9 cellular contexts compared by ENCODE assay signal in genomic region chr12:121916719-121917118, GRCh38. TPM values are rescaled to one million over a fixed set of nuclear protein-coding genes. Genes with fewer than 3 reads are reported as not detected.
A peak's percentile ranks its signal among the peaks of the same experiment; 100 is the strongest.
DNase-seq lines count a peak whose midpoint lies in the region; ATAC-seq, FAIRE-seq and TF ChIP-seq lines count a peak whose summit lies in the region.
"Had no signal": no experiment of that assay in that cellular context is flagged by ENCODE, and none has a peak within 500 bp of the region (broad histone marks: within the 10 kb centered on the region; RNA-seq: fewer than 3 reads in every experiment).

No MANE protein-coding gene starts in this region.

- TF ChIP-seq EP300 in K562 (IDR thresholded peaks at IDR 0.05; ENCODE audit: low read length) = no peak

- intact Hi-C loops in K562 (cut with micrococcal nuclease) = no loop called here

- H3K27me3 ChIP-seq in Karpas-422 (ENCODE audit: low read length) (no peaks in the 10 kb centered on the region), K562 (ENCODE audit: control insufficient read depth in 2 of 2, insufficient read depth in 2 of 2, low read length in 2 of 2) (no peaks in the 10 kb centered on the region)

- TF ChIP-seq RAD21 in K562 (CRISPR knock-in tag; conservative IDR thresholded peaks at IDR 0.05 in 1 of 2, IDR thresholded peaks at IDR 0.05 in 1 of 2) = peak in 1 of 2 experiments; percentile 26; a peak in 1 of 4 replicates

- no peak for FAIRE-seq in K562 (lab: Jason Lieb, UNC)
- FAIRE-seq in GM19239 (lab: Jason Lieb, UNC) = no peak

- no peak for TF ChIP-seq POLR2A in K562 (conservative IDR thresholded peaks at IDR 0.05)

- H3K79me2 ChIP-seq in Karpas-422 (ENCODE audit: low read length) = peaks cover 13% of the 10 kb centered on the region
- H3K79me2 ChIP-seq in K562 (ENCODE audit: control insufficient read depth, insufficient read depth, low read length) = no peaks in the 10 kb centered on the region

- H3K9me3 ChIP-seq in Karpas-422 (ENCODE audit: low read length) = no peaks in the 10 kb centered on the region
- no peaks in the 10 kb centered on the region for H3K9me3 ChIP-seq in K562 (replicated peaks; ENCODE audit: control insufficient read depth, insufficient read depth, low read depth, low read length)

- peaks cover 34% of the 10 kb centered on the region for H3K36me3 Mint-ChIP-seq in nephron (ENCODE audit: low read depth)
- peaks cover 29% of the 10 kb centered on the region for H3K36me3 Mint-ChIP-seq in activated CD4-positive, alpha-beta T cell treated with anti-CD3 and anti-CD28 coated beads, Interleukin-2, amount 10 ng/mL, durations not matched to agents 7 days and 5 days (ENCODE audit: low read depth)

- DNase-seq in ELR (ENCODE audit: low read depth) = peak; percentile 32
- peak; percentile 88 for DNase-seq in Karpas-422
- DNase-seq in K562 (ENCODE audit: extremely low read depth in 1 of 4, low spot score in 3 of 4) = no peak
- DNase-seq in activated CD8-positive, alpha-beta memory T cell treated with anti-CD3 and anti-CD28 coated beads, Interleukin-2, amount 50 U/mL, for 4 hours = no peak
- DNase-seq in inferior parietal cortex (ENCODE audit: extremely low spot score) = no peak
- no peak for DNase-seq in GM19239 (ENCODE audit: insufficient read length, low spot score)
- DNase-seq in activated CD4-positive, alpha-beta T cell treated with anti-CD3 and anti-CD28 coated beads, Interleukin-2, amount 10 ng/mL, durations not matched to agents 7 days and 5 days = no peak

- POLR2A ChIA-PET in K562 (lab: Yijun Ruan, JAX) = interaction anchor here (0.5 to 1.5 kb wide), 10 partner anchors 8 to 149 kb away, joined by 3 to 6 read pairs (median 3); no protein-coding TSS in a partner anchor
- POLR2A ChIA-PET in activated CD4-positive, alpha-beta T cell treated with anti-CD3 and anti-CD28 coated beads, Interleukin-2, amount 10 ng/mL, durations not matched to agents 7 days and 5 days (lab: Charles Lee) = no interaction called here

- H3K27ac ChIP-seq in Karpas-422 (ENCODE audit: low read length) = peak overlapping the region; percentile 97
- H3K27ac ChIP-seq in K562 (ENCODE audit: extremely low read depth, low read depth, low read length) = 0 out of 3 replicates have a peak overlapping the region, but pooled peaks have one; percentile 5

- WGBS in K562 (ENCODE audit: insufficient coverage, low coverage, missing lambda C conversion rate) = 78% methylated on average over 7 of the region's 7 CpGs

- H3K4me3 ChIP-seq in Karpas-422 (ENCODE audit: low read length) = peak overlapping the region; percentile 69
- no peak overlapping the region for H3K4me3 ChIP-seq in K562

- H3K4me1 Mint-ChIP-seq in nephron = peaks cover 15% of the 10 kb centered on the region
- peaks cover 22% of the 10 kb centered on the region for H3K4me1 Mint-ChIP-seq in activated CD4-positive, alpha-beta T cell treated with anti-CD3 and anti-CD28 coated beads, Interleukin-2, amount 10 ng/mL, durations not matched to agents 7 days and 5 days

- in situ Hi-C loops in K562 (cut with MboI) = no loop called here

- no peaks in the 10 kb centered on the region for H3K27me3 Mint-ChIP-seq in nephron (ENCODE audit: low read depth)
- H3K27me3 Mint-ChIP-seq in activated CD4-positive, alpha-beta T cell treated with anti-CD3 and anti-CD28 coated beads, Interleukin-2, amount 10 ng/mL, durations not matched to agents 7 days and 5 days = no peaks in the 10 kb centered on the region

- CTCF ChIA-PET in K562 (lab: Yijun Ruan, JAX; ENCODE audit: low intra/inter-chr PET ratio) = no interaction called here
- CTCF ChIA-PET in activated CD4-positive, alpha-beta T cell treated with anti-CD3 and anti-CD28 coated beads, Interleukin-2, amount 10 ng/mL, durations not matched to agents 7 days and 5 days (lab: Charles Lee) = interaction anchor here (0.8 to 3.3 kb wide), 3 partner anchors 12 to 25 kb away, joined by 3 to 12 read pairs (median 4); no protein-coding TSS in a partner anchor

- H3K9me2 ChIP-seq in Karpas-422 (replicated peaks; ENCODE audit: insufficient read depth, low read length) = no peaks in the 10 kb centered on the region

- H3K4me2 ChIP-seq in Karpas-422 (ENCODE audit: low read depth, low read length, poor library complexity, severe bottlenecking) = peak overlapping the region; percentile 85
- H3K4me2 ChIP-seq in K562 (ENCODE audit: insufficient read depth, low read length) = no peak overlapping the region

- H2AFZ ChIP-seq in Karpas-422 (ENCODE audit: low read length) (no peak overlapping the region), K562 (ENCODE audit: low read depth, low read length) (no peak overlapping the region)

- no peaks in the 10 kb centered on the region for H3K9me3 Mint-ChIP-seq in nephron
- H3K9me3 Mint-ChIP-seq in activated CD4-positive, alpha-beta T cell treated with anti-CD3 and anti-CD28 coated beads, Interleukin-2, amount 10 ng/mL, durations not matched to agents 7 days and 5 days = no peaks in the 10 kb centered on the region
- H3K9me3 Mint-ChIP-seq: activated T-helper 2 cell treated with anti-CD3 and anti-CD28 coated beads, Interferon-gamma antibody, Interleukin-2, Interleukin-4, amounts not matched to agents 10 μg/mL and 5 μg/mL and 100 μg/mL, durations not matched to agents 14 hours and 24 hours and 36 hours had no signal

- H3K9ac ChIP-seq in Karpas-422 (ENCODE audit: low read length) (peak overlapping the region; percentile 82), K562 (ENCODE audit: insufficient read depth in 1 of 2, low read depth in 2 of 2, low read length in 2 of 2) (no peak overlapping the region)

- H3K27ac Mint-ChIP-seq in nephron = no peak overlapping the region
- no peak overlapping the region for H3K27ac Mint-ChIP-seq in activated CD4-positive, alpha-beta T cell treated with anti-CD3 and anti-CD28 coated beads, Interleukin-2, amount 10 ng/mL, durations not matched to agents 7 days and 5 days

- ATAC-seq in K562 = peak; percentile 48; the same call in 2 of the 3 replicates

- H4K20me1 ChIP-seq in Karpas-422 (ENCODE audit: insufficient read depth, low read depth, low read length) = no peaks in the 10 kb centered on the region
- H4K20me1 ChIP-seq in K562 (replicated peaks; ENCODE audit: control insufficient read depth, insufficient read depth, low read length) = no peaks in the 10 kb centered on the region

- TF ChIP-seq CTCF in K562 (IDR thresholded peaks at IDR 0.05 in 2 of 3, conservative IDR thresholded peaks at IDR 0.05 in 1 of 3; ENCODE audit: insufficient read depth in 2 of 3, low read depth in 1 of 3, low read length in 3 of 3) (peak in 1 of 3 experiments; percentile 42; a peak in 2 of 6 replicates), nephron (IDR thresholded peaks at IDR 0.05; ENCODE audit: unreplicated experiment in 3 of 3) (peak; percentile 22 to 36 (median 24))

- no peak overlapping the region for H3K4me3 Mint-ChIP-seq in nephron
- H3K4me3 Mint-ChIP-seq in activated CD4-positive, alpha-beta T cell treated with anti-CD3 and anti-CD28 coated beads, Interleukin-2, amount 10 ng/mL, durations not matched to agents 7 days and 5 days = no peak overlapping the region

- BruUV-seq in K562 (replicated peaks; lab: Mats Ljungman, UMichigan) = no TSS peak

- H3K4me1 ChIP-seq in Karpas-422 (ENCODE audit: low read length) (peaks cover 56% of the 10 kb centered on the region), K562 (replicated peaks in 1 of 2; ENCODE audit: control insufficient read depth in 2 of 2, insufficient read depth in 2 of 2, low read length in 2 of 2) (no peaks in the 10 kb centered on the region)

- H3K36me3 ChIP-seq in Karpas-422 (ENCODE audit: insufficient read depth, low read length) (peaks cover 10% of the 10 kb centered on the region; the same call in 1 of the 2 replicates), K562 (ENCODE audit: control insufficient read depth, insufficient read depth, low read length) (peaks cover 66% of the 10 kb centered on the region; the same call in 2 of the 3 replicates)

- no peaks in the 10 kb centered on the region for H3K9me1 ChIP-seq in K562 (ENCODE audit: control insufficient read depth, insufficient read depth, low read length)

RNA-seq across cellular contexts. Expression of gene CFAP251, which starts 1.7 kb away (rescaled TPM):
- total RNA-seq in Karpas-422 (2014; rRNA removed; shearing (Covaris generic); ENCODE audit: low replicate concordance) = 17.9 and 30.3 TPM in 2 replicates
- 69.4 and 86.7 TPM in 2 replicates for total RNA-seq in K562 (2011; cell fraction: chromatin; rRNA removed; ENCODE audit: low replicate concordance)
- 33.5 and 44.6 TPM in 2 replicates for total RNA-seq in K562 (2011; cell fraction: nucleolus; rRNA removed)
- total RNA-seq in K562 (2011; cell fraction: nucleoplasm; rRNA removed) = 42.5 and 56.6 TPM in 2 replicates
- 23.9 and 25.2 TPM in 2 replicates for total RNA-seq in K562 (2014; rRNA removed)
- 16.6 and 19.0 TPM in 2 replicates for total RNA-seq in K562 (2014; rRNA removed; fragmentation: Illumina TruSeq; extraction: Trizol)
- total RNA-seq in K562 (2015; rRNA removed; fragmentation: Illumina TruSeq; extraction: Trizol) = 16.2 and 19.1 TPM in 2 replicates
- 17.2 and 18.2 TPM in 2 replicates for total RNA-seq in K562 (2021)
- 20.0 and 22.2 TPM in 2 replicates for polyA plus RNA-seq in K562 (2011; rRNA removed)
- polyA plus RNA-seq in K562 (2011; cell fraction: cytosol; rRNA removed) = 12.2 and 17.2 TPM in 2 replicates
- 42.3 and 43.1 TPM in 2 replicates for polyA plus RNA-seq in K562 (2011; cell fraction: nucleus; rRNA removed)
- polyA plus RNA-seq in K562 (2012) = 12.5 and 19.8 TPM in 2 replicates
- polyA plus RNA-seq in K562 (2014; fragmentation: Illumina TruSeq; extraction: Trizol) = 16.5 and 18.1 TPM in 2 replicates
- 10 to 100 TPM; 17.4 to 24.3 TPM for polyA plus RNA-seq in K562 (2014; fragmentation: Nextera tagmentation; extraction: Ambion mirVana)
- 27.7 and 31.0 TPM in 2 replicates for polyA plus RNA-seq in K562 (2014; rRNA removed)
- 38.6 and 40.6 TPM in 2 replicates for polyA minus RNA-seq in K562 (2011; rRNA and poly(A)+ RNA removed)
- 10.4 and 13.1 TPM in 2 replicates for polyA minus RNA-seq in K562 (2011; cell fraction: cytosol; rRNA and poly(A)+ RNA removed)
- 18.7 and 32.1 TPM in 2 replicates for polyA minus RNA-seq in K562 (2011; cell fraction: nucleus; rRNA and poly(A)+ RNA removed)
- total RNA-seq in activated CD4-positive, alpha-beta T cell treated with anti-CD3 and anti-CD28 coated beads, Interleukin-2, amount 10 ng/mL, durations not matched to agents 7 days and 5 days = under 1 TPM; 0.30 to 0.52 TPM

RNA-seq across cellular contexts. Expression of gene PSMD9, which starts 28.1 kb away (rescaled TPM):
- total RNA-seq in Karpas-422 (2014; rRNA removed; shearing (Covaris generic); ENCODE audit: low replicate concordance) = 70.6 and 127 TPM in 2 replicates
- 73.2 and 111 TPM in 2 replicates for total RNA-seq in K562 (2011; cell fraction: chromatin; rRNA removed; ENCODE audit: low replicate concordance)
- total RNA-seq in K562 (2011; cell fraction: nucleolus; rRNA removed) = 69.7 and 70.4 TPM in 2 replicates
- 93.6 and 131 TPM in 2 replicates for total RNA-seq in K562 (2011; cell fraction: nucleoplasm; rRNA removed)
- total RNA-seq in K562 (2014; rRNA removed) = 143 and 187 TPM in 2 replicates
- total RNA-seq in K562 (2014; rRNA removed; fragmentation: Illumina TruSeq; extraction: Trizol) = 34.1 and 34.5 TPM in 2 replicates
- 61.7 and 78.2 TPM in 2 replicates for total RNA-seq in K562 (2015; rRNA removed; fragmentation: Illumina TruSeq; extraction: Trizol)
- total RNA-seq in K562 (2021) = 66.4 and 71.7 TPM in 2 replicates
- 61.3 and 68.5 TPM in 2 replicates for polyA plus RNA-seq in K562 (2011; rRNA removed)
- polyA plus RNA-seq in K562 (2011; cell fraction: cytosol; rRNA removed) = 61.8 and 93.1 TPM in 2 replicates
- polyA plus RNA-seq in K562 (2011; cell fraction: nucleus; rRNA removed) = 51.5 and 53.5 TPM in 2 replicates
- 76.1 and 85.2 TPM in 2 replicates for polyA plus RNA-seq in K562 (2012)
- 31.0 and 60.0 TPM in 2 replicates for polyA plus RNA-seq in K562 (2014; fragmentation: Illumina TruSeq; extraction: Trizol)
- polyA plus RNA-seq in K562 (2014; fragmentation: Nextera tagmentation; extraction: Ambion mirVana) = 10 to 100 TPM; 12.2 to 22.8 TPM
- polyA plus RNA-seq in K562 (2014; rRNA removed) = 92.2 and 107 TPM in 2 replicates
- 29.3 and 37.7 TPM in 2 replicates for polyA minus RNA-seq in K562 (2011; rRNA and poly(A)+ RNA removed)
- polyA minus RNA-seq in K562 (2011; cell fraction: cytosol; rRNA and poly(A)+ RNA removed) = 23.0 and 42.7 TPM in 2 replicates
- 13.3 and 29.5 TPM in 2 replicates for polyA minus RNA-seq in K562 (2011; cell fraction: nucleus; rRNA and poly(A)+ RNA removed)
- 10 to 100 TPM; 60.0 to 62.0 TPM for total RNA-seq in activated CD4-positive, alpha-beta T cell treated with anti-CD3 and anti-CD28 coated beads, Interleukin-2, amount 10 ng/mL, durations not matched to agents 7 days and 5 days

RNA-seq across cellular contexts. Expression of gene HPD, which starts 58.1 kb away (rescaled TPM):
- not detected in 2 replicates for total RNA-seq in Karpas-422 (2014; rRNA removed; shearing (Covaris generic); ENCODE audit: low replicate concordance)
- total RNA-seq in K562 (2011; cell fraction: chromatin; rRNA removed; ENCODE audit: low replicate concordance) = 0.53 TPM in 1 of 2 replicates, not detected in the other
- total RNA-seq in K562 (2011; cell fraction: nucleolus; rRNA removed) = 0.33 TPM in 1 of 2 replicates, not detected in the other
- not detected in 2 replicates for total RNA-seq in K562 (2011; cell fraction: nucleoplasm; rRNA removed)
- total RNA-seq in K562 (2014; rRNA removed) (0.23 TPM in 1 of 2 replicates, not detected in the other), K562 (2014; rRNA removed; fragmentation: Illumina TruSeq; extraction: Trizol) (not detected in 2 replicates), K562 (2015; rRNA removed; fragmentation: Illumina TruSeq; extraction: Trizol) (not detected in 2 replicates), K562 (2021) (0.29 TPM in 2 replicates)
- polyA plus RNA-seq in K562 (2011; rRNA removed) (0.06 TPM in 1 of 2 replicates, not detected in the other), K562 (2014; fragmentation: Illumina TruSeq; extraction: Trizol) (not detected in 2 replicates), K562 (2014; fragmentation: Nextera tagmentation; extraction: Ambion mirVana) (under 1 TPM; 0.07 TPM), K562 (2014; rRNA removed) (0.09 TPM in 1 of 2 replicates, not detected in the other)
- 0.04 and 0.18 TPM in 2 replicates for polyA plus RNA-seq in K562 (2011; cell fraction: cytosol; rRNA removed)
- polyA plus RNA-seq in K562 (2011; cell fraction: nucleus; rRNA removed) = not detected in 2 replicates
- polyA plus RNA-seq in K562 (2012) = 0.08 and 0.36 TPM in 2 replicates
- polyA minus RNA-seq in K562 (2011; rRNA and poly(A)+ RNA removed) = 0.53 TPM in 1 of 2 replicates, not detected in the other
- not detected in 2 replicates for polyA minus RNA-seq in K562 (2011; cell fraction: cytosol; rRNA and poly(A)+ RNA removed)
- not detected in 2 replicates for polyA minus RNA-seq in K562 (2011; cell fraction: nucleus; rRNA and poly(A)+ RNA removed)
- not detected for total RNA-seq in activated CD4-positive, alpha-beta T cell treated with anti-CD3 and anti-CD28 coated beads, Interleukin-2, amount 10 ng/mL, durations not matched to agents 7 days and 5 days
- total RNA-seq: activated T-helper 2 cell treated with anti-CD3 and anti-CD28 coated beads, Interferon-gamma antibody, Interleukin-2, Interleukin-4, amounts not matched to agents 10 μg/mL and 5 μg/mL and 100 μg/mL, durations not matched to agents 14 hours and 24 hours and 36 hours had no signal

Comparison
In these comparisons a context has a peak if more than half of its experiments do, and no peak if none do; other contexts are left out.
1. DNase-seq: peak in ELR (single experiment) and Karpas-422 (single experiment); none in K562 (0 of 4), activated CD8-positive, alpha-beta memory T cell treated with anti-CD3 and anti-CD28 coated beads, Interleukin-2, amount 50 U/mL, for 4 hours (single experiment), inferior parietal cortex (single experiment), GM19239 (single experiment) and activated CD4-positive, alpha-beta T cell treated with anti-CD3 and anti-CD28 coated beads, Interleukin-2, amount 10 ng/mL, durations not matched to agents 7 days and 5 days (single experiment).
2. RNA of gene CFAP251, which starts 1.7 kb away (total RNA-seq): 16.2 to 86.7 TPM in K562 and 17.9 to 30.3 TPM in Karpas-422; 0.30 to 0.52 TPM in activated CD4-positive, alpha-beta T cell treated with anti-CD3 and anti-CD28 coated beads, Interleukin-2, amount 10 ng/mL, durations not matched to agents 7 days and 5 days; every median in the first group is over 10 times any median in the second.